22 cellular contexts compared by ENCODE assay signal in the genomic region with DNA sequence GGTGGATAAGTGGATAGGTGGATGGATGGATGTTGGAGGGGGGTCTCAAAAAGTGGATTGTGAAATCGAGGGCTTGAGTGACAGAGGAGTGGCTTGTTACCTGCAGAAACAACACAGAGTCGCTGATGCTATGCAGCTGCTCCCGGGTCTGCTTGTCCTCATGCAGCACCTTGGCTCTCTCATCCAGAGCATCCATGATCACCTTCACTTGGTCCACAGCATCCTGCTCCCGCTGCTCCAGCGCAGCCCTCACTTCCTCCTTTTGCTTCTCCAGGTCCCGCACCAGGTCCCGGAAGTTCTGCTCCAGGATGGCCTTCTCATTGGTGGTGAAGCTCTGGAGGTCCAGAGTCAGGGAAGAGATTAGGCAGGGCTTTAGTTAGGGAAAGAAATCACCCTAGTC. TPM values are rescaled to one million over a fixed set of nuclear protein-coding genes. Genes with fewer than 3 reads are reported as not detected.
"Had no signal": no experiment of that assay in that cellular context is flagged by ENCODE, and none has a peak within 500 bp of the region (broad histone marks: within the 10 kb centered on the region; RNA-seq: fewer than 3 reads in every experiment).

No MANE protein-coding gene starts in this region.

- H3K9me3 Mint-ChIP-seq: activated naive CD8-positive, alpha-beta T cell treated with anti-CD3 and anti-CD28 coated beads for 36 hours; activated T-cell treated with anti-CD3 and anti-CD28 coated beads, Interleukin-2, amount 50 U/mL, for 24 hours; activated T-helper 17 cell treated with anti-CD3 and anti-CD28 coated beads, Interleukin-2, amount 50 U/mL, for 72 hours; endodermal cell; naive thymus-derived CD8-positive, alpha-beta T cell; neural progenitor cell; stimulated activated naive CD8-positive, alpha-beta T cell treated with anti-CD3 and anti-CD28 coated beads, Interleukin-15, Interleukin-2, amounts not matched to agents 100 ng/mL and 50 ng/mL, for 24 hours had no signal

- H2AFZ ChIP-seq: neural progenitor cell had no signal

- H3K4me2 ChIP-seq: neural progenitor cell had no signal

- H3K27ac Mint-ChIP-seq: activated naive CD8-positive, alpha-beta T cell treated with anti-CD3 and anti-CD28 coated beads for 36 hours; activated T-cell treated with anti-CD3 and anti-CD28 coated beads, Interleukin-2, amount 50 U/mL, for 24 hours; activated T-helper 17 cell treated with anti-CD3 and anti-CD28 coated beads, Interleukin-2, amount 50 U/mL, for 72 hours; endodermal cell; naive thymus-derived CD8-positive, alpha-beta T cell; neural progenitor cell; progenitor cell of endocrine pancreas; stimulated activated naive CD8-positive, alpha-beta T cell treated with anti-CD3 and anti-CD28 coated beads, Interleukin-15, Interleukin-2, amounts not matched to agents 100 ng/mL and 50 ng/mL, for 24 hours had no signal

- H3K4me3 Mint-ChIP-seq: activated naive CD8-positive, alpha-beta T cell treated with anti-CD3 and anti-CD28 coated beads for 36 hours; activated T-cell treated with anti-CD3 and anti-CD28 coated beads, Interleukin-2, amount 50 U/mL, for 24 hours; activated T-helper 17 cell treated with anti-CD3 and anti-CD28 coated beads, Interleukin-2, amount 50 U/mL, for 72 hours; endodermal cell; naive thymus-derived CD8-positive, alpha-beta T cell; neural progenitor cell; stimulated activated naive CD8-positive, alpha-beta T cell treated with anti-CD3 and anti-CD28 coated beads, Interleukin-15, Interleukin-2, amounts not matched to agents 100 ng/mL and 50 ng/mL, for 24 hours had no signal

- H3K36me3 ChIP-seq: neural progenitor cell, tibial nerve had no signal

- H3K9me3 ChIP-seq: tibial nerve had no signal

- H3K27ac ChIP-seq: neural progenitor cell had no signal

- H3K27me3 ChIP-seq: neural progenitor cell, tibial nerve had no signal

- H3K36me3 Mint-ChIP-seq: activated naive CD8-positive, alpha-beta T cell treated with anti-CD3 and anti-CD28 coated beads for 36 hours; naive thymus-derived CD8-positive, alpha-beta T cell; neural progenitor cell had no signal

- H3K4me3 ChIP-seq: lung, neural progenitor cell, tibial nerve had no signal

- H3K4me1 Mint-ChIP-seq: activated T-helper 17 cell treated with anti-CD3 and anti-CD28 coated beads, Interleukin-2, amount 50 U/mL, for 72 hours; endodermal cell; naive thymus-derived CD8-positive, alpha-beta T cell; neural progenitor cell had no signal

- DNase-seq: activated CD4-positive, alpha-beta T cell treated with anti-CD3 and anti-CD28 coated beads for 1 hour; activated CD4-positive, alpha-beta T cell treated with anti-CD3 and anti-CD28 coated beads, Interleukin-2, amount 50 U/mL, for 1 hour; activated CD8-positive, alpha-beta memory T cell treated with anti-CD3 and anti-CD28 coated beads, Interleukin-2, amount 50 U/mL, for 4 hours; activated naive CD4-positive, alpha-beta T cell; activated naive CD8-positive, alpha-beta T cell treated with anti-CD3 and anti-CD28 coated beads for 36 hours; activated T-cell treated with anti-CD3 and anti-CD28 coated beads, Interleukin-2, amount 50 U/mL, for 24 hours; cerebellar nuclear complex; cortex of kidney; endodermal cell; foreskin melanocyte; stimulated activated CD4-positive, alpha-beta T cell treated with anti-CD3 and anti-CD28 coated beads, Interleukin-1b, Interleukin-23, amount 100 ng/mL, for 48 hours; substantia nigra; T-helper 9 cell had no signal

- ATAC-seq: activated T-helper 17 cell treated with anti-CD3 and anti-CD28 coated beads, Interleukin-2, amount 50 U/mL, for 72 hours; left lobe of liver; naive thymus-derived CD8-positive, alpha-beta T cell had no signal

- H3K27me3 Mint-ChIP-seq: activated naive CD8-positive, alpha-beta T cell treated with anti-CD3 and anti-CD28 coated beads for 36 hours; activated T-cell treated with anti-CD3 and anti-CD28 coated beads, Interleukin-2, amount 50 U/mL, for 24 hours; stimulated activated naive CD8-positive, alpha-beta T cell treated with anti-CD3 and anti-CD28 coated beads, Interleukin-15, Interleukin-2, amounts not matched to agents 100 ng/mL and 50 ng/mL, for 24 hours had no signal

RNA-seq across cellular contexts. Expression of a gene that starts 10.7 kb away (rescaled TPM):
- total RNA-seq: activated naive CD8-positive, alpha-beta T cell treated with anti-CD3 and anti-CD28 coated beads for 36 hours; activated T-helper 17 cell treated with anti-CD3 and anti-CD28 coated beads, Interleukin-2, amount 50 U/mL, for 72 hours; endodermal cell; naive thymus-derived CD8-positive, alpha-beta T cell; progenitor cell of endocrine pancreas; T-helper 1 cell treated with Interleukin-12 subunit alpha and Interleukin-12 subunit beta and Interleukin-4 antibody, amounts not matched to agents 30 ng/mL and 1 ng/mL, for 36 hours had no signal
